ENCODE assay signal across 1 cellular context in genomic region chr6:53593001-53593488, GRCh38.
TF ChIP-seq lines count a peak whose summit lies in the region.

No MANE protein-coding gene starts in this region.

TF ChIP-seq in K562, 482 proteins besides CTCF, POLR2A, EP300 and RAD21 (continued from another document):
- TF ChIP-seq ZNF274 (IDR thresholded peaks at IDR 0.05; ENCODE audit: borderline replicate concordance, low read depth, low read length): no peak
- TF ChIP-seq MAFK (IDR thresholded peaks at IDR 0.05; ENCODE audit: low read length): peak; percentile 75
- TF ChIP-seq GABPA (tag; conservative IDR thresholded peaks at IDR 0.05; ENCODE audit: low read depth): no peak
- no peak for TF ChIP-seq ZBED1 (IDR thresholded peaks at IDR 0.05)
- TF ChIP-seq RCOR1 (IDR thresholded peaks at IDR 0.05; ENCODE audit: borderline replicate concordance in 1 of 2, low read depth in 2 of 2, low read length in 2 of 2): peak in 1 of 2 experiments; percentile 86; a peak in 2 of 4 replicates
- 0 out of 2 replicates have a peak, but pooled peaks have one; percentile 55 for TF ChIP-seq MTA1 (IDR thresholded peaks at IDR 0.05; ENCODE audit: borderline replicate concordance)
- no peak for TF ChIP-seq GTF3C2 (IDR thresholded peaks at IDR 0.05; ENCODE audit: borderline replicate concordance, extremely low read depth, insufficient read length)
- no peak for TF ChIP-seq PBX2 (CRISPR knock-in tag; IDR thresholded peaks at IDR 0.05; ENCODE audit: low read depth)
- TF ChIP-seq PBX2 (tag; conservative IDR thresholded peaks at IDR 0.05; ENCODE audit: low read depth): peak; percentile 84
- no peak for TF ChIP-seq ZNF717 (CRISPR knock-in tag; IDR thresholded peaks at IDR 0.05)
- peak; percentile 24; the same call in 1 of the 2 replicates for TF ChIP-seq CBFA2T2 (conservative IDR thresholded peaks at IDR 0.05)
- peak; percentile 77 for TF ChIP-seq MEF2D (tag; conservative IDR thresholded peaks at IDR 0.05; ENCODE audit: low read depth)
